36 cellular contexts compared by ENCODE assay signal in genomic region chr4:89575840-89576239, GRCh38.
"Had no signal": no experiment of that assay in that cellular context is flagged by ENCODE, and none has a peak within 500 bp of the region (broad histone marks: within the 10 kb centered on the region; RNA-seq: fewer than 3 reads in every experiment).

No MANE protein-coding gene starts in this region.

- H3K9me3 ChIP-seq: MG63 had no signal

- H3K27me3 ChIP-seq: MG63 had no signal

- DNase-seq: Karpas-422, Kasumi-1, MG63, MM.1S, MV-4-11, NCI-H1048, NCI-H1092, NCI-H1092 treated with DMSO at 0.1 percent for 48 hours, NCI-H1105, NCI-H1105 treated with DMSO at 0.1 percent for 48 hours, NCI-H1417, NCI-H1417 treated with DMSO at 0.1 percent for 48 hours, NCI-H1436, NCI-H1436 treated with DMSO at 0.1 percent for 48 hours, NCI-H146, NCI-H1694, NCI-H1694 treated with DMSO at 0.1 percent for 48 hours, NCI-H187, NCI-H187 treated with DMSO at 0.1 percent for 48 hours, NCI-H1930, NCI-H2029, NCI-H2029 treated with DMSO at 0.1 percent for 48 hours, NCI-H2081, NCI-H2081 treated with DMSO at 0.1 percent for 48 hours, NCI-H2107, NCI-H2171, NCI-H2171 treated with DMSO at 0.1 percent for 48 hours, NCI-H2227 treated with DMSO at 0.1 percent for 48 hours, NCI-H226, NCI-H345, NCI-H446, NCI-H446 treated with DMSO at 0.1 percent for 48 hours, NCI-H510A, NCI-H510A treated with DMSO at 0.1 percent for 48 hours, NCI-H524, NCI-H524 treated with DMSO at 0.1 percent for 48 hours had no signal

- H3K36me3 ChIP-seq: MG63 had no signal

- H3K4me3 ChIP-seq: MG63 had no signal
